ENCODE assay signal across 7 cellular contexts in the genomic region with DNA sequence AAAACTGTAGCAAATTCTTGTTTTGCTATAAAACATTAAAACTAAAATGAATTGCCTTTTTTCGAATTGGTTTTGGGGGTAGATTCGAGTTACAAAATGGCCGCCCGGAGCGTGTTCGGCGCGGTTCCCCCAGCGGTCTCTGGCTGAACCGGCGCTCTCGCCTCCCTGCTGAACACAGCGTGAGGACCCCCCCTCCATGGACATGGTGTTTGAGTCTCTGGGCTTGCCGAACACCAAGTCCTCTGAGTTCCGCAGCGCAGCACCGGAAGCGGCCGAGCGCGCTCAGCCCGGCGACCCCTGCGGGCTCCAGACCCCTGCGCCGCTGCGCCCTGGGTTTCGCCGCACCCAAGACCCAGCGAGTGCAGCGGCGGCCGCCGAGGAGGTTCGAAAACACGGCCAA.
DNase-seq lines count a peak whose midpoint lies in the region; ATAC-seq and TF ChIP-seq lines count a peak whose summit lies in the region.
"Not testable (repeated sequence)": the region's sequence is repeated elsewhere in the genome, so short reads cannot be mapped to it uniquely, and the experiment has no call there.

No MANE protein-coding gene starts in this region.

- TF ChIP-seq CTCF in breast epithelium (IDR thresholded peaks at IDR 0.05); heart left ventricle (IDR thresholded peaks at IDR 0.05); mucosa of descending colon (IDR thresholded peaks at IDR 0.05): not testable (repeated sequence)

- H2AFZ ChIP-seq in GM23248: peak overlapping the region; percentile 95

- not testable (repeated sequence) for ATAC-seq in activated CD4-positive, alpha-beta T cell treated with anti-CD3 and anti-CD28 coated beads for 36 hours; mucosa of descending colon
- ATAC-seq in heart left ventricle: peak in 1 of 4 donors; percentile 13

- DNase-seq in GM23248: peak; percentile 38
- DNase-seq in activated CD4-positive, alpha-beta T cell treated with anti-CD3 and anti-CD28 coated beads for 36 hours; activated naive CD4-positive, alpha-beta T cell treated with anti-CD3 and anti-CD28 coated beads for 36 hours; breast epithelium (ENCODE audit: low spot score in 2 of 2): not testable (repeated sequence)
- DNase-seq in heart left ventricle: peak in 1 of 5 donors; percentile 23
- peak in 2 of 3 donors; percentile 37 to 55 for DNase-seq in mucosa of descending colon

- intact Hi-C loops in activated CD4-positive, alpha-beta T cell treated with anti-CD3 and anti-CD28 coated beads for 36 hours (cut with DNase I, micrococcal nuclease): loop anchor here (2.0 to 10.0 kb wide), 7 partner anchors 27 to 823 kb away; a partner anchor contains a TSS
- intact Hi-C loops in activated naive CD4-positive, alpha-beta T cell treated with anti-CD3 and anti-CD28 coated beads for 36 hours (cut with micrococcal nuclease): loop anchor here (2.0 to 5.0 kb wide), 5 partner anchors 35 to 881 kb away; a partner anchor contains a TSS
- intact Hi-C loops in breast epithelium (cut with DNase I; ENCODE audit: low total_unique reads); mucosa of descending colon (cut with DNase I, micrococcal nuclease): not testable (repeated sequence)
- intact Hi-C loops in heart left ventricle (cut with DNase I): loop anchor here in 4 of 10 donors (2.0 to 10.0 kb wide), 5 partner anchors 38 to 55 kb away; no protein-coding TSS in a partner anchor

- WGBS in GM23248 (ENCODE audit: low coverage in 1 of 2, low lambda C conversion rate in 2 of 2, missing lambda C conversion rate in 2 of 2), 2 experiments: 38 to 46% methylated on average over 36 of the region's 36 CpGs
- 69 to 83% (median 79%) methylated on average over 36 of the region's 36 CpGs for WGBS in heart left ventricle, 4 donors

- H3K4me1 ChIP-seq in GM23248 (ENCODE audit: insufficient read depth) (peaks cover 20% of the 10 kb centered on the region), heart left ventricle (peaks cover 0 to 29% (median 11%) of the 10 kb centered on the region in 12 donors), mucosa of descending colon (ENCODE audit: low read depth) (peaks cover 14% of the 10 kb centered on the region)
- not testable (repeated sequence) for H3K4me1 ChIP-seq in breast epithelium

- H4K20me1 ChIP-seq in GM23248 (ENCODE audit: insufficient read depth): not testable (repeated sequence)

- H3K9me3 ChIP-seq in GM23248 (ENCODE audit: low read depth); breast epithelium; heart left ventricle; mucosa of descending colon: not testable (repeated sequence)

- H3K27ac ChIP-seq in GM23248: peak overlapping the region; percentile 95
- H3K27ac ChIP-seq in breast epithelium: peak overlapping the region; percentile 87 to 97
- H3K27ac ChIP-seq in heart left ventricle: peak overlapping the region in 10 of 12 donors; percentile 78 to 96 (median 90)

- not testable (repeated sequence) for H3K27me3 ChIP-seq in GM23248 (replicated peaks; ENCODE audit: insufficient read depth); breast epithelium; heart left ventricle

- H3K27me3 Mint-ChIP-seq in activated CD4-positive, alpha-beta T cell treated with anti-CD3 and anti-CD28 coated beads for 36 hours; activated naive CD4-positive, alpha-beta T cell treated with anti-CD3 and anti-CD28 coated beads for 36 hours (ENCODE audit: low read depth); stimulated activated naive CD8-positive, alpha-beta T cell treated with anti-CD3 and anti-CD28 coated beads, Interleukin-15, Interleukin-2, amounts not matched to agents 100 ng/mL and 50 ng/mL, for 24 hours: not testable (repeated sequence)

- H3K36me3 ChIP-seq in GM23248 (ENCODE audit: low read depth); breast epithelium; heart left ventricle; mucosa of descending colon (ENCODE audit: low read depth): not testable (repeated sequence)

- H3K4me1 Mint-ChIP-seq in activated CD4-positive, alpha-beta T cell treated with anti-CD3 and anti-CD28 coated beads for 36 hours: peaks cover 28% of the 10 kb centered on the region
- peaks cover 37% of the 10 kb centered on the region for H3K4me1 Mint-ChIP-seq in activated naive CD4-positive, alpha-beta T cell treated with anti-CD3 and anti-CD28 coated beads for 36 hours (ENCODE audit: low read depth)
- H3K4me1 Mint-ChIP-seq in stimulated activated naive CD8-positive, alpha-beta T cell treated with anti-CD3 and anti-CD28 coated beads, Interleukin-15, Interleukin-2, amounts not matched to agents 100 ng/mL and 50 ng/mL, for 24 hours (ENCODE audit: low read depth): peaks cover 41% of the 10 kb centered on the region

- not testable (repeated sequence) for TF ChIP-seq POLR2A in breast epithelium (IDR thresholded peaks at IDR 0.05); heart left ventricle (IDR thresholded peaks at IDR 0.05)

- H3K79me2 ChIP-seq in GM23248 (ENCODE audit: insufficient read depth): not testable (repeated sequence)

- in situ Hi-C loops in GM23248 (cut with MboI): not testable (repeated sequence)

- peak overlapping the region; percentile 81 for H3K4me3 ChIP-seq in GM23248
- H3K4me3 ChIP-seq in breast epithelium, mucosa of descending colon: not testable (repeated sequence)
- peak overlapping the region in 7 of 12 donors; percentile 26 to 64 (median 55) for H3K4me3 ChIP-seq in heart left ventricle

- CTCF ChIA-PET in activated CD4-positive, alpha-beta T cell treated with anti-CD3 and anti-CD28 coated beads for 36 hours (lab: Charles Lee): interaction anchor here (2.4 kb wide), 1 partner anchor 40 kb away, joined by 6 read pairs; no protein-coding TSS in a partner anchor
- CTCF ChIA-PET in activated naive CD4-positive, alpha-beta T cell treated with anti-CD3 and anti-CD28 coated beads for 36 hours (lab: Charles Lee): interaction anchor here (1.0 kb wide), 1 partner anchor 50 kb away, joined by 3 read pairs; no protein-coding TSS in a partner anchor

- peak overlapping the region; percentile 97 for H3K27ac Mint-ChIP-seq in activated CD4-positive, alpha-beta T cell treated with anti-CD3 and anti-CD28 coated beads for 36 hours
- H3K27ac Mint-ChIP-seq in activated naive CD4-positive, alpha-beta T cell treated with anti-CD3 and anti-CD28 coated beads for 36 hours: peak overlapping the region; percentile 98
- peak overlapping the region; percentile 100 for H3K27ac Mint-ChIP-seq in stimulated activated naive CD8-positive, alpha-beta T cell treated with anti-CD3 and anti-CD28 coated beads, Interleukin-15, Interleukin-2, amounts not matched to agents 100 ng/mL and 50 ng/mL, for 24 hours

- peak overlapping the region; percentile 100 for H3K4me2 ChIP-seq in GM23248 (ENCODE audit: unreplicated experiment)

- peak overlapping the region; percentile 82 for H3K9ac ChIP-seq in GM23248

- peaks cover 25% of the 10 kb centered on the region for H3F3A ChIP-seq in GM23248 (ENCODE audit: insufficient read depth)

- not testable (repeated sequence) for H3K9me3 Mint-ChIP-seq in activated CD4-positive, alpha-beta T cell treated with anti-CD3 and anti-CD28 coated beads for 36 hours (ENCODE audit: low read depth); activated naive CD4-positive, alpha-beta T cell treated with anti-CD3 and anti-CD28 coated beads for 36 hours; stimulated activated naive CD8-positive, alpha-beta T cell treated with anti-CD3 and anti-CD28 coated beads, Interleukin-15, Interleukin-2, amounts not matched to agents 100 ng/mL and 50 ng/mL, for 24 hours

- POLR2A ChIA-PET in activated CD4-positive, alpha-beta T cell treated with anti-CD3 and anti-CD28 coated beads for 36 hours (lab: Charles Lee): not testable (repeated sequence)

- not testable (repeated sequence) for H3K9me2 ChIP-seq in GM23248 (ENCODE audit: insufficient read depth)

- H3K4me3 Mint-ChIP-seq in activated CD4-positive, alpha-beta T cell treated with anti-CD3 and anti-CD28 coated beads for 36 hours; activated naive CD4-positive, alpha-beta T cell treated with anti-CD3 and anti-CD28 coated beads for 36 hours; stimulated activated naive CD8-positive, alpha-beta T cell treated with anti-CD3 and anti-CD28 coated beads, Interleukin-15, Interleukin-2, amounts not matched to agents 100 ng/mL and 50 ng/mL, for 24 hours: not testable (repeated sequence)

- H3K36me3 Mint-ChIP-seq in activated CD4-positive, alpha-beta T cell treated with anti-CD3 and anti-CD28 coated beads for 36 hours (ENCODE audit: low read depth): peaks cover 31% of the 10 kb centered on the region
- peaks cover 32% of the 10 kb centered on the region for H3K36me3 Mint-ChIP-seq in activated naive CD4-positive, alpha-beta T cell treated with anti-CD3 and anti-CD28 coated beads for 36 hours (ENCODE audit: low read depth)
- peaks cover 26% of the 10 kb centered on the region for H3K36me3 Mint-ChIP-seq in stimulated activated naive CD8-positive, alpha-beta T cell treated with anti-CD3 and anti-CD28 coated beads, Interleukin-15, Interleukin-2, amounts not matched to agents 100 ng/mL and 50 ng/mL, for 24 hours (ENCODE audit: low read depth)
